Comparison of ENCODE assay signal across 8 cellular contexts in the genomic region with DNA sequence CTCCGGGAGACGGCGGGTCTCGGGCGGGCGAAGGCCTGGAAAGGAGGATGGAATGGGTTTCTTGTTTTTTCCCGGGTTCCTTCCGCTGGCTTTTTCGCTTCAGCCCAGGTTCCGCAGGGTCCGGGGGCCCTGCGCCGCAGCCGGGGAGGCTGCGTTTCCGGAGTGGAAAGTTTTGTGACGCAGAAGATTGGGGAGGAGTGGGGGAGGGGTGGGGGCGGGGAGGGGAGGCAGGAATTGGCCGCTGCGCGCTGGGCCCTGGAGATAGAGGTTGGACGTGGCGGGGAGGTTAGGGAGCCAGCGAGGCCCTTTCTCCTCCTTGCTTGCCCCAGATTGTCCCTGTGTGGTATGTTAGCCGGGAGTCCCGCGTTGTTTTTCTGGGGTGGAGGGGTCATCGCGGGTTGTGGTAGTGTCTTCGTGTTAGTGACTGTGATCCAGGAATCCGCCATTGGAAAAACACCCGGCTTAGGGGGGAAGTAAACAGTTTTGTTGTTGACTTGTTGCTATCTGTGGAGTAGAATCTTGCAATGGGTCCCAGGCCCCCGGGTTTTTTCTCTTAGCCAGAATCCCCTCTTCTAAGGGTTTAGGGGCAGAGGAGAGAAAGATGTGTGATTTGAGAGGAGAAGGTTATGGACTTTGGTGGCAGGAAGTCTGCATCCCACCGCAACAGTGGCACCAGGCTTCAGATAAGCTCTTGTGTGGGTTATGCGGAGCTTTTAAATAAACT. TPM values are rescaled to one million over a fixed set of nuclear protein-coding genes. Genes with fewer than 3 reads are reported as not detected.
DNase-seq lines count a peak whose midpoint lies in the region; ATAC-seq, FAIRE-seq and TF ChIP-seq lines count a peak whose summit lies in the region.

No MANE protein-coding gene starts in this region.

- H3K27ac Mint-ChIP-seq in T-helper 1 cell treated with Interleukin-12 subunit alpha and Interleukin-12 subunit beta and Interleukin-4 antibody, amounts not matched to agents 30 μg/mL and 1 μg/mL, for 36 hours, result peak overlapping the region; percentile 98
- H3K27ac Mint-ChIP-seq in astrocyte (ENCODE audit: unreplicated experiment), result peak overlapping the region; percentile 100

- TF ChIP-seq CTCF in GM13977 (IDR thresholded peaks at IDR 0.05; ENCODE audit: extremely low read depth, insufficient read depth, missing control alignments) (no peak), astrocyte (IDR thresholded peaks at IDR 0.05; ENCODE audit: insufficient read depth, low read depth, low read length) (no peak), smooth muscle cell (IDR thresholded peaks at IDR 0.05; ENCODE audit: borderline replicate concordance, insufficient read depth, poor library complexity, severe bottlenecking) (no peak)

- peaks cover 46% of the 10 kb centered on the region for H3K36me3 Mint-ChIP-seq in T-helper 1 cell treated with Interleukin-12 subunit alpha and Interleukin-12 subunit beta and Interleukin-4 antibody, amounts not matched to agents 30 μg/mL and 1 μg/mL, for 36 hours (ENCODE audit: low read depth)
- no peaks in the 10 kb centered on the region for H3K36me3 Mint-ChIP-seq in astrocyte (ENCODE audit: low read depth, unreplicated experiment)

- peak overlapping the region; percentile 96 for H3K4me3 Mint-ChIP-seq in T-helper 1 cell treated with Interleukin-12 subunit alpha and Interleukin-12 subunit beta and Interleukin-4 antibody, amounts not matched to agents 30 μg/mL and 1 μg/mL, for 36 hours
- H3K4me3 Mint-ChIP-seq in astrocyte (ENCODE audit: unreplicated experiment), result peak overlapping the region; percentile 94

- H3K9me3 Mint-ChIP-seq in T-helper 1 cell treated with Interleukin-12 subunit alpha and Interleukin-12 subunit beta and Interleukin-4 antibody, amounts not matched to agents 30 μg/mL and 1 μg/mL, for 36 hours, result no peaks in the 10 kb centered on the region
- no peaks in the 10 kb centered on the region for H3K9me3 Mint-ChIP-seq in astrocyte (ENCODE audit: unreplicated experiment)

- H2AFZ ChIP-seq in astrocyte (ENCODE audit: low read depth, low read length), result no peak overlapping the region
- H2AFZ ChIP-seq in smooth muscle cell (ENCODE audit: low read depth), result no peak overlapping the region

- H4K20me1 ChIP-seq in astrocyte (ENCODE audit: insufficient read depth, low read length) (peaks cover 57% of the 10 kb centered on the region), smooth muscle cell (ENCODE audit: low read depth) (peaks cover 56% of the 10 kb centered on the region)

- in situ Hi-C loops in GM13977 (cut with MboI; ENCODE audit: low pct_unique_long_range_greater_than_20kb, low sequenced_read_pairs, unreplicated experiment), result no loop called here

- H3K9ac ChIP-seq in astrocyte (ENCODE audit: low read length), result peak overlapping the region; percentile 100
- H3K9ac ChIP-seq in iPS-15b (ENCODE audit: low read depth, low read length), result peak overlapping the region; percentile 99
- peak overlapping the region; percentile 99 for H3K9ac ChIP-seq in smooth muscle cell (ENCODE audit: low read depth)

- WGBS in smooth muscle cell (ENCODE audit: low lambda C conversion rate), result 35% methylated on average over 28 of the region's 35 CpGs

- peak; percentile 11 for ATAC-seq in HG03045 (IDR thresholded peaks at IDR 0.05; ENCODE audit: unreplicated experiment)
- ATAC-seq in GM21367 (IDR thresholded peaks at IDR 0.05; ENCODE audit: unreplicated experiment), result no peak

- H3K4me2 ChIP-seq in astrocyte (ENCODE audit: low read length) (peak overlapping the region; percentile 100), smooth muscle cell (peak overlapping the region; percentile 91)

- H3K27me3 ChIP-seq in astrocyte (ENCODE audit: insufficient read depth, low read length) (no peaks in the 10 kb centered on the region), iPS-15b (ENCODE audit: control insufficient read depth, insufficient read depth, low read length) (no peaks in the 10 kb centered on the region), smooth muscle cell (ENCODE audit: low read depth) (no peaks in the 10 kb centered on the region)

- H3K79me2 ChIP-seq in astrocyte (ENCODE audit: insufficient read depth, low read length) (peaks cover 61% of the 10 kb centered on the region), smooth muscle cell (ENCODE audit: low read depth) (peaks cover 51% of the 10 kb centered on the region)

- H3K4me3 ChIP-seq in astrocyte (ENCODE audit: insufficient read depth, low read depth, low read length) (peak overlapping the region; percentile 88), iPS-15b (ENCODE audit: low read depth, low read length) (peak overlapping the region; percentile 90), smooth muscle cell (peak overlapping the region; percentile 82)

- no peaks in the 10 kb centered on the region for H3F3A ChIP-seq in smooth muscle cell (ENCODE audit: low read depth)

- DNase-seq in GM13977 (ENCODE audit: low spot score) (peak; percentile 62), astrocyte (ENCODE audit: low read depth) (no peak), smooth muscle cell (lab: John Stamatoyannopoulos, UW; ENCODE audit: unreplicated experiment) (peak; percentile 11), superior temporal gyrus (ENCODE audit: extremely low spot score) (no peak)

- H3K36me3 ChIP-seq in astrocyte (ENCODE audit: insufficient read depth, low read length) (peaks cover 9% of the 10 kb centered on the region), iPS-15b (ENCODE audit: control insufficient read depth, insufficient read depth, low read length) (peaks cover 4% of the 10 kb centered on the region), smooth muscle cell (ENCODE audit: low read depth) (no peaks in the 10 kb centered on the region)

- no peak for FAIRE-seq in astrocyte (lab: Jason Lieb, UNC)

- no peaks in the 10 kb centered on the region for H3K27me3 Mint-ChIP-seq in T-helper 1 cell treated with Interleukin-12 subunit alpha and Interleukin-12 subunit beta and Interleukin-4 antibody, amounts not matched to agents 30 μg/mL and 1 μg/mL, for 36 hours (ENCODE audit: low read depth)
- no peaks in the 10 kb centered on the region for H3K27me3 Mint-ChIP-seq in astrocyte (ENCODE audit: low read depth, unreplicated experiment)

- H3K27ac ChIP-seq in astrocyte (ENCODE audit: low read depth, low read length), result peak overlapping the region; percentile 99
- peak overlapping the region; percentile 100 for H3K27ac ChIP-seq in smooth muscle cell (ENCODE audit: low read depth)

- H3K4me1 Mint-ChIP-seq in T-helper 1 cell treated with Interleukin-12 subunit alpha and Interleukin-12 subunit beta and Interleukin-4 antibody, amounts not matched to agents 30 μg/mL and 1 μg/mL, for 36 hours (ENCODE audit: low read depth), result peaks cover 37% of the 10 kb centered on the region
- H3K4me1 Mint-ChIP-seq in astrocyte (ENCODE audit: low read depth, unreplicated experiment), result peaks cover 15% of the 10 kb centered on the region

- H3K4me1 ChIP-seq in astrocyte (ENCODE audit: insufficient read depth, low read length) (no peaks in the 10 kb centered on the region), iPS-15b (ENCODE audit: control insufficient read depth, insufficient read depth, low read length) (peaks cover 8% of the 10 kb centered on the region), smooth muscle cell (ENCODE audit: low read depth) (peaks cover 35% of the 10 kb centered on the region)

- H3K9me3 ChIP-seq in astrocyte (ENCODE audit: insufficient read depth, low read depth, low read length), result no peaks in the 10 kb centered on the region
- no peaks in the 10 kb centered on the region for H3K9me3 ChIP-seq in iPS-15b (ENCODE audit: control insufficient read depth, insufficient read depth, low read length)
- no peaks in the 10 kb centered on the region for H3K9me3 ChIP-seq in smooth muscle cell (replicated peaks; ENCODE audit: low read depth)

RNA-seq across cellular contexts. Expression of a gene that starts 1.1 kb away (rescaled TPM):
- 204 and 242 TPM in 2 replicates for total RNA-seq in astrocyte
- total RNA-seq in smooth muscle cell, result 241 and 245 TPM in 2 replicates
- 104 and 124 TPM in 2 replicates for polyA plus RNA-seq in smooth muscle cell

Comparison
In these comparisons a context has a peak if more than half of its experiments do, and no peak if none do; other contexts are left out.
1. DNase-seq: peak in GM13977 (single experiment) and smooth muscle cell (single experiment); none in astrocyte (single experiment) and superior temporal gyrus (single experiment).
2. Peak in every context shown above with its lines, with median percentiles within 50 percentile points of each other: H3K4me3 ChIP-seq and H3K9ac ChIP-seq.